Comparison of ENCODE assay signal across 13 cellular contexts in genomic region chr12:10941916-10942607, GRCh38. TPM values are rescaled to one million over a fixed set of nuclear protein-coding genes. Genes with fewer than 3 reads are reported as not detected.
DNase-seq lines count a peak whose midpoint lies in the region; ATAC-seq and TF ChIP-seq lines count a peak whose summit lies in the region.
"Had no signal": no experiment of that assay in that cellular context is flagged by ENCODE, and none has a peak within 500 bp of the region (broad histone marks: within the 10 kb centered on the region; RNA-seq: fewer than 3 reads in every experiment).

No MANE protein-coding gene starts in this region.

- no peak for TF ChIP-seq EP300 in upper lobe of left lung (IDR thresholded peaks at IDR 0.05)

- no peak overlapping the region for H4K8ac ChIP-seq in trophoblast cell (ENCODE audit: low read depth, low read length)

- peaks cover 16% of the 10 kb centered on the region for H3K36me3 Mint-ChIP-seq in neural progenitor cell

- H3K27ac Mint-ChIP-seq in neural progenitor cell, result no peak overlapping the region

- H3K14ac ChIP-seq in trophoblast cell (ENCODE audit: low read length), result no peak overlapping the region

- TF ChIP-seq CTCF in GM06990 (IDR thresholded peaks at IDR 0.05; ENCODE audit: insufficient read depth, low read length, poor library complexity, severe bottlenecking) (no peak), MM.1S (IDR thresholded peaks at IDR 0.05; ENCODE audit: low read length) (no peak), epithelial cell of esophagus (IDR thresholded peaks at IDR 0.05; ENCODE audit: insufficient read depth, low read depth, low read length, missing control alignments) (no peak), neural progenitor cell (IDR thresholded peaks at IDR 0.05) (no peak), upper lobe of left lung (IDR thresholded peaks at IDR 0.05) (no peak)

- H3K27ac ChIP-seq in MM.1S (ENCODE audit: low read length) (no peak overlapping the region), trophoblast cell (ENCODE audit: low read depth, low read length) (peak overlapping the region; percentile 70), neural progenitor cell (no peak overlapping the region), upper lobe of left lung (no peak overlapping the region)

- H3K27me3 ChIP-seq in GM06990 (replicated peaks; ENCODE audit: control insufficient read depth, insufficient read depth, low read length) (no peaks in the 10 kb centered on the region), MM.1S (replicated peaks; ENCODE audit: insufficient read depth, low read length) (no peaks in the 10 kb centered on the region), trophoblast cell (ENCODE audit: insufficient read depth, low read length) (no peaks in the 10 kb centered on the region), neural progenitor cell (no peaks in the 10 kb centered on the region), upper lobe of left lung (no peaks in the 10 kb centered on the region)

- H3K4me3 ChIP-seq in GM06990 (replicated peaks; ENCODE audit: low read depth, low read length) (no peak overlapping the region), MM.1S (ENCODE audit: low read length) (no peak overlapping the region), epithelial cell of esophagus (ENCODE audit: low read length) (no peak overlapping the region), trophoblast cell (ENCODE audit: low read depth, low read length) (no peak overlapping the region), neural progenitor cell (no peak overlapping the region), upper lobe of left lung (no peak overlapping the region)

- no peaks in the 10 kb centered on the region for H3K9me2 ChIP-seq in MM.1S (replicated peaks; ENCODE audit: insufficient read depth, low read length)

- H3K23ac ChIP-seq in trophoblast cell (ENCODE audit: low read length), result no peak overlapping the region

- H2BK5ac ChIP-seq in trophoblast cell (ENCODE audit: low read depth, low read length, poor library complexity), result peak overlapping the region; percentile 31

- H3K9me3 ChIP-seq in MM.1S (replicated peaks; ENCODE audit: insufficient read depth, low read length) (no peaks in the 10 kb centered on the region), trophoblast cell (ENCODE audit: insufficient read depth, low read depth, low read length) (no peaks in the 10 kb centered on the region), neural progenitor cell (ENCODE audit: low read depth) (peaks cover 9% of the 10 kb centered on the region), upper lobe of left lung (no peaks in the 10 kb centered on the region)

- H2AK5ac ChIP-seq in trophoblast cell (ENCODE audit: low read length), result no peak overlapping the region

- no peaks in the 10 kb centered on the region for H4K20me1 ChIP-seq in MM.1S (ENCODE audit: insufficient read depth, low read length)
- no peaks in the 10 kb centered on the region for H4K20me1 ChIP-seq in neural progenitor cell (ENCODE audit: low read depth)

- TF ChIP-seq POLR2A in upper lobe of left lung (IDR thresholded peaks at IDR 0.05), result no peak

- H3K4me3 Mint-ChIP-seq in neural progenitor cell, result no peak overlapping the region
- H3K4me3 Mint-ChIP-seq: CD8-positive, alpha-beta memory T cell had no signal

- peak overlapping the region; percentile 34 for H2BK12ac ChIP-seq in trophoblast cell (ENCODE audit: low read length)

- peaks cover 4% of the 10 kb centered on the region for H3K27me3 Mint-ChIP-seq in neural progenitor cell (ENCODE audit: insufficient read depth, low read depth)
- H3K27me3 Mint-ChIP-seq: CD8-positive, alpha-beta memory T cell had no signal

- H3K4me1 Mint-ChIP-seq in neural progenitor cell, result peaks cover 3% of the 10 kb centered on the region

- H3F3A ChIP-seq in MM.1S (ENCODE audit: insufficient read depth, low read length) (no peaks in the 10 kb centered on the region), neural progenitor cell (ENCODE audit: low read depth) (no peaks in the 10 kb centered on the region)

- H3K79me2 ChIP-seq in MM.1S (ENCODE audit: low read length) (no peaks in the 10 kb centered on the region), trophoblast cell (ENCODE audit: control insufficient read depth, insufficient read depth, low read length, poor library complexity) (no peaks in the 10 kb centered on the region), neural progenitor cell (ENCODE audit: low read depth) (no peaks in the 10 kb centered on the region)

- no peak overlapping the region for H4K12ac ChIP-seq in trophoblast cell (ENCODE audit: low read depth, low read length)

- no peak overlapping the region for H2AFZ ChIP-seq in MM.1S (ENCODE audit: low read length)
- no peak overlapping the region for H2AFZ ChIP-seq in trophoblast cell (ENCODE audit: insufficient read depth, low read length, poor library complexity)
- H2AFZ ChIP-seq in neural progenitor cell (replicated peaks), result no peak overlapping the region

- peak overlapping the region; percentile 41 for H2BK120ac ChIP-seq in trophoblast cell (ENCODE audit: insufficient read depth, low read length, poor library complexity)

- no peak overlapping the region for H4K91ac ChIP-seq in trophoblast cell (ENCODE audit: low read depth, low read length)

- H3K4me1 ChIP-seq in MM.1S (ENCODE audit: low read length) (peaks cover 7% of the 10 kb centered on the region; the same call in 1 of the 2 replicates), trophoblast cell (ENCODE audit: control insufficient read depth in 1 of 2, insufficient read depth in 2 of 2, low read length in 2 of 2) (peaks cover 0 to 14% of the 10 kb centered on the region in 2 experiments), neural progenitor cell (no peaks in the 10 kb centered on the region), upper lobe of left lung (no peaks in the 10 kb centered on the region)

- peak; percentile 3 for DNase-seq in GM06990 (ENCODE audit: extremely low read depth, insufficient read length)
- peak; percentile 37 for DNase-seq in MM.1S
- peak; percentile 97 for DNase-seq in epithelial cell of esophagus (ENCODE audit: low read depth)
- DNase-seq in trophoblast cell, result peak; percentile 68 to 71
- no peak for DNase-seq in neural progenitor cell (ENCODE audit: low spot score)
- no peak for DNase-seq in NCI-H748 treated with DMSO at 0.1 percent for 48 hours (lab: John Stamatoyannopoulos, UW)
- no peak for DNase-seq in upper lobe of left lung
- DNase-seq: activated CD4-positive, alpha-beta T cell treated with anti-CD3 and anti-CD28 coated beads, Interleukin-2, amount 50 U/mL, for 4 hours; CD8-positive, alpha-beta memory T cell; NCI-H446; stimulated activated CD4-positive, alpha-beta T cell treated with anti-CD3 and anti-CD28 coated beads, Interleukin-2, amount 100 ng/mL, for 24 hours had no signal

- peaks cover 30% of the 10 kb centered on the region for H3K9me3 Mint-ChIP-seq in neural progenitor cell

- no peak overlapping the region for H3K9ac ChIP-seq in MM.1S (ENCODE audit: low read length)
- H3K9ac ChIP-seq in trophoblast cell (ENCODE audit: low read length), result no peak overlapping the region
- no peak overlapping the region for H3K9ac ChIP-seq in neural progenitor cell

- H3K36me3 ChIP-seq in GM06990 (ENCODE audit: control insufficient read depth, insufficient read depth, low read length), result no peaks in the 10 kb centered on the region
- H3K36me3 ChIP-seq in MM.1S (replicated peaks; ENCODE audit: insufficient read depth, low read length), result no peaks in the 10 kb centered on the region
- no peaks in the 10 kb centered on the region for H3K36me3 ChIP-seq in trophoblast cell (ENCODE audit: control insufficient read depth in 1 of 2, insufficient read depth in 2 of 2, low read length in 2 of 2)
- H3K36me3 ChIP-seq in neural progenitor cell, result no peaks in the 10 kb centered on the region
- no peaks in the 10 kb centered on the region for H3K36me3 ChIP-seq in upper lobe of left lung

- peaks cover 2% of the 10 kb centered on the region for H3K79me1 ChIP-seq in trophoblast cell (ENCODE audit: low read length)

- no peak for ATAC-seq in upper lobe of left lung (ENCODE audit: low FRiP score in 2 of 2)
- no peak for ATAC-seq in GM18858 (IDR thresholded peaks at IDR 0.05; ENCODE audit: unreplicated experiment)
- ATAC-seq: SK-N-SH treated with all-trans-retinoic acid at 6 μM for 48 hours had no signal

- no peak overlapping the region for H3K4me2 ChIP-seq in MM.1S (ENCODE audit: low read depth, low read length)
- H3K4me2 ChIP-seq in trophoblast cell (ENCODE audit: low read length), result no peak overlapping the region
- no peak overlapping the region for H3K4me2 ChIP-seq in neural progenitor cell

- no peak overlapping the region for H3K18ac ChIP-seq in trophoblast cell (ENCODE audit: low read length)

- H3K4ac ChIP-seq in trophoblast cell (ENCODE audit: low read depth, low read length), result no peak overlapping the region

- WGBS in trophoblast cell (ENCODE audit: extremely low coverage, insufficient coverage, insufficient read length), result no CpG with 5 or more reads among the region's 4 CpGs
- WGBS in upper lobe of left lung, 2 donors, result 64 to 100% methylated on average over 1 to 4 of the region's 4 CpGs

RNA-seq across cellular contexts. Expression of gene TAS2R14, which starts 3.0 kb away (rescaled TPM):
- 0.27 and 0.29 TPM in 2 replicates for polyA plus RNA-seq in trophoblast cell (2013)
- total RNA-seq in neural progenitor cell (ENCODE audit: low replicate concordance) (4.1 and 7.0 TPM in 2 replicates), upper lobe of left lung (10 to 100 TPM in 1 of 6 donors, 1 to 10 TPM in 4, under 1 TPM in 1; 0.94 to 12.7 (median 2.8) TPM)

RNA-seq across cellular contexts. Expression of gene PRH2, which starts 13.0 kb away (rescaled TPM):
- polyA plus RNA-seq in trophoblast cell (2013), result 0.10 TPM in 1 of 2 replicates, not detected in the other
- not detected in 2 replicates for total RNA-seq in neural progenitor cell (ENCODE audit: low replicate concordance)
- total RNA-seq in upper lobe of left lung, result under 1 TPM in 1 of 6 donors, not detected in 5; 0.63 TPM
- total RNA-seq: CD8-positive, alpha-beta memory T cell had no signal
- polyA plus RNA-seq: CD8-positive, alpha-beta memory T cell had no signal

RNA-seq across cellular contexts. Expression of gene TAS2R13, which starts 32.7 kb away (rescaled TPM):
- not detected in 2 replicates for polyA plus RNA-seq in trophoblast cell (2013)
- total RNA-seq in neural progenitor cell (ENCODE audit: low replicate concordance), result 2.0 and 2.4 TPM in 2 replicates
- 1 to 10 TPM in 4 of 6 donors, under 1 TPM in 2; 0.61 to 6.8 (median 2.5) TPM for total RNA-seq in upper lobe of left lung
- polyA plus RNA-seq: CD8-positive, alpha-beta memory T cell had no signal

RNA-seq across cellular contexts. Expression of gene TAS2R50, which starts 44.6 kb away (rescaled TPM):
- 0.06 TPM in 1 of 2 replicates, not detected in the other for polyA plus RNA-seq in trophoblast cell (2013)
- 2.4 and 12.1 TPM in 2 replicates for total RNA-seq in neural progenitor cell (ENCODE audit: low replicate concordance)
- 1 to 10 TPM in 4 of 6 donors, under 1 TPM in 1, not detected in 1; 0.67 to 6.2 (median 1.8) TPM for total RNA-seq in upper lobe of left lung
- polyA plus RNA-seq: CD8-positive, alpha-beta memory T cell had no signal

RNA-seq across cellular contexts. Expression of gene TAS2R20, which starts 56.0 kb away (rescaled TPM):
- 0.11 and 0.14 TPM in 2 replicates for polyA plus RNA-seq in trophoblast cell (2013)
- total RNA-seq in neural progenitor cell (ENCODE audit: low replicate concordance) (6.4 and 7.4 TPM in 2 replicates), upper lobe of left lung (1 to 10 TPM in 5 of 6 donors, under 1 TPM in 1; 0.84 to 6.3 (median 2.4) TPM)
- polyA plus RNA-seq: CD8-positive, alpha-beta memory T cell had no signal

Comparison
In these comparisons a context has a peak if more than half of its experiments do, and no peak if none do; other contexts are left out.
1. DNase-seq: peak in GM06990 (single experiment), MM.1S (single experiment), epithelial cell of esophagus (single experiment) and trophoblast cell (2 of 2); none in neural progenitor cell (single experiment), NCI-H748 treated with DMSO at 0.1 percent for 48 hours (single experiment) and upper lobe of left lung (0 of 2).